ENCODE assay signal across 21 cellular contexts in genomic region chr1:64526312-64526711, GRCh38. TPM values are rescaled to one million over a fixed set of nuclear protein-coding genes. Genes with fewer than 3 reads are reported as not detected.
DNase-seq lines count a peak whose midpoint lies in the region; ATAC-seq and TF ChIP-seq lines count a peak whose summit lies in the region.
"Had no signal": no experiment of that assay in that cellular context is flagged by ENCODE, and none has a peak within 500 bp of the region (broad histone marks: within the 10 kb centered on the region; RNA-seq: fewer than 3 reads in every experiment).

No MANE protein-coding gene starts in this region.

- H3K27me3 Mint-ChIP-seq in nephron progenitor cell (ENCODE audit: low read depth, poor library complexity) = no peaks in the 10 kb centered on the region
- H3K27me3 Mint-ChIP-seq: activated naive CD8-positive, alpha-beta T cell treated with anti-CD3 and anti-CD28 coated beads for 36 hours had no signal

- H3K9me3 Mint-ChIP-seq in nephron progenitor cell = no peaks in the 10 kb centered on the region
- H3K9me3 Mint-ChIP-seq: activated naive CD8-positive, alpha-beta T cell treated with anti-CD3 and anti-CD28 coated beads for 36 hours; CD8-positive, alpha-beta T cell; neural crest cell had no signal

- intact Hi-C loops in esophagus muscularis mucosa (cut with DNase I) = no loop called here

- H3K4me3 Mint-ChIP-seq in nephron progenitor cell = no peak overlapping the region
- H3K4me3 Mint-ChIP-seq: neural crest cell had no signal

- ATAC-seq in upper lobe of left lung (ENCODE audit: low FRiP score in 2 of 2) (no peak), HG02678 (IDR thresholded peaks at IDR 0.05; ENCODE audit: unreplicated experiment) (no peak), HG03095 (IDR thresholded peaks at IDR 0.05; ENCODE audit: unreplicated experiment) (no peak), HG02623 (IDR thresholded peaks at IDR 0.05; ENCODE audit: unreplicated experiment) (no peak)
- ATAC-seq: left colon had no signal

- TF ChIP-seq CTCF in esophagus muscularis mucosa (IDR thresholded peaks at IDR 0.05) (no peak), nephron progenitor cell (IDR thresholded peaks at IDR 0.05) (no peak), upper lobe of left lung (IDR thresholded peaks at IDR 0.05) (no peak)

- no peak overlapping the region for H3K9ac ChIP-seq in SK-N-MC (ENCODE audit: insufficient read length)

- peaks cover 0 to 38% (median 31%) of the 10 kb centered on the region in 4 donors for H3K4me1 ChIP-seq in esophagus muscularis mucosa
- peaks cover 0 to 22% (median 14%) of the 10 kb centered on the region in 4 donors for H3K4me1 ChIP-seq in upper lobe of left lung

- WGBS in esophagus muscularis mucosa = 59% methylated on average over 3 of the region's 3 CpGs
- WGBS in upper lobe of left lung, 2 donors = 54 to 66% methylated on average over 3 of the region's 3 CpGs

- H3K27ac ChIP-seq in SK-N-MC (peak overlapping the region; percentile 80), esophagus muscularis mucosa (replicated peaks in 1 of 4) (peak overlapping the region in 3 of 4 donors; percentile 17 to 32 (median 28)), upper lobe of left lung (peak overlapping the region in 3 of 4 donors; percentile 6 to 53 (median 21))

- H3K36me3 Mint-ChIP-seq in nephron progenitor cell (ENCODE audit: low read depth) = peaks cover 10% of the 10 kb centered on the region
- H3K36me3 Mint-ChIP-seq: CD8-positive, alpha-beta T cell had no signal

- H3K4me3 ChIP-seq in SK-N-MC (peak overlapping the region; percentile 53), esophagus muscularis mucosa (peak overlapping the region in 1 of 4 donors; percentile 1), upper lobe of left lung (no peak overlapping the region)
- H3K4me3 ChIP-seq: dorsolateral prefrontal cortex had no signal

- H3K36me3 ChIP-seq in SK-N-MC (ENCODE audit: insufficient read depth, low read length) (no peaks in the 10 kb centered on the region), esophagus muscularis mucosa (no peaks in the 10 kb centered on the region), upper lobe of left lung (no peaks in the 10 kb centered on the region)

- H3K4me1 Mint-ChIP-seq in nephron progenitor cell = peaks cover 73% of the 10 kb centered on the region

- TF ChIP-seq EP300 in esophagus muscularis mucosa (IDR thresholded peaks at IDR 0.05) = no peak
- no peak for TF ChIP-seq EP300 in upper lobe of left lung (IDR thresholded peaks at IDR 0.05)

- no peaks in the 10 kb centered on the region for H3K27me3 ChIP-seq in esophagus muscularis mucosa
- H3K27me3 ChIP-seq in upper lobe of left lung = no peaks in the 10 kb centered on the region
- H3K27me3 ChIP-seq: dorsolateral prefrontal cortex had no signal

- no peaks in the 10 kb centered on the region for H3K9me3 ChIP-seq in SK-N-MC (ENCODE audit: low read depth, low read length)
- H3K9me3 ChIP-seq in esophagus muscularis mucosa = no peaks in the 10 kb centered on the region
- no peaks in the 10 kb centered on the region for H3K9me3 ChIP-seq in upper lobe of left lung

- TF ChIP-seq POLR2A in esophagus muscularis mucosa (IDR thresholded peaks at IDR 0.05; ENCODE audit: low read depth) = no peak
- no peak for TF ChIP-seq POLR2A in upper lobe of left lung (IDR thresholded peaks at IDR 0.05)

- H3K27ac Mint-ChIP-seq in nephron progenitor cell = peak overlapping the region; percentile 88
- H3K27ac Mint-ChIP-seq: activated naive CD8-positive, alpha-beta T cell treated with anti-CD3 and anti-CD28 coated beads for 36 hours; CD8-positive, alpha-beta T cell had no signal

- no peak for DNase-seq in SK-N-MC (ENCODE audit: low read depth, low spot score)
- DNase-seq in esophagus muscularis mucosa (ENCODE audit: extremely low spot score) = no peak
- no peak for DNase-seq in nephron progenitor cell
- no peak for DNase-seq in upper lobe of left lung
- DNase-seq: activated CD4-positive, alpha-beta T cell treated with anti-CD3 and anti-CD28 coated beads for 4 hours; activated naive CD8-positive, alpha-beta T cell treated with anti-CD3 and anti-CD28 coated beads for 36 hours; CD8-positive, alpha-beta T cell; dorsolateral prefrontal cortex; erythroblast; GF-D8; glutamatergic neuron; left colon; NCI-H1930; NCI-H774; SIG-M5 had no signal

RNA-seq across cellular contexts. Expression of gene CACHD1, which starts 56.4 kb away (rescaled TPM):
- 10 to 100 TPM in 3 of 4 donors, 1 to 10 TPM in 1; 6.6 to 10.7 (median 10.1) TPM for total RNA-seq in esophagus muscularis mucosa
- 10 to 100 TPM in 5 of 6 donors, 1 to 10 TPM in 1; 7.3 to 26.3 (median 22.9) TPM for total RNA-seq in upper lobe of left lung
- total RNA-seq: OCI-LY7; T-helper 1 cell treated with Interleukin-12 subunit alpha and Interleukin-12 subunit beta and Interleukin-4 antibody, amounts not matched to agents 30 ng/mL and 1 ng/mL, for 36 hours had no signal

Comparison
In these comparisons a context has a peak if more than half of its experiments do, and no peak if none do; other contexts are left out.
1. H3K27ac ChIP-seq: peak in every context shown above with its lines; median percentile 80 in SK-N-MC; 28 in esophagus muscularis mucosa; 21 in upper lobe of left lung.